ENCODE assay signal across 9 cellular contexts in the genomic region with DNA sequence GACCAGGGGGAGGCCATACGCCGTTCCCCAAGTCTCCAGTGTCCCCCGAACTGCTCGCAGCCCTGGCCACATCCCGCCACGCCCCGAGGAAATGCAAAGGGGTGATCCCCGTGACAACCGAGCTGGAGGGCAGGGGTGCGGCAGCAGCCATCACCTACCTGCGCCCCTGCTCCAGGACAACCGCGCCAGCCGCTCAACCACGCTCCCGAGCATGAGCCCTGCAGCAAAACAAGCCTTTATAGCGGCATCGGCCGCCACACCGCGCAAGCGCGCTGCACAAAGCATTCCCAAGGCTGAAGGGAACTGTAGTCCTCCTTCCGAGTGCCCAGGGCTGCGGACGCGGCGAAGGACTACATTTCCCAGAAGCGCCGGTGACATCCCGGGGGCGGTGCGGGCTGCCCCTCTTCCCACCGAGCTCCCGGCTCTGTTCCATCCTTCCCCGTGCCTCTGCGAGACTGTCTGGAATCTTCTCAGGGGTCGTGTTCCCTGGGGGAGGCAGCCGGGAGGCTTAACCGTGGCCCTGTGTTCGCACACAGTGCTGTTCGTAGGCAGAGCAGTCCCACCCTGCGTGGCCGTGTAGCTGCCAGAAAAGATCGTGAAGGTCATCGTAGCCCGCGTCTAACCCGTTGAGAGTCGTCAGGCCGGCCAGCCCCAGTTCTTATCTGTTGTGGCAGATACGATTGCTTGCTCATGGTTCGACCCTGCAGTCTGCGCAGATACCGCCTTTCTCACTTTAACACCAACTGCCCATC. TPM values are rescaled to one million over a fixed set of nuclear protein-coding genes. Genes with fewer than 3 reads are reported as not detected.
A peak's percentile ranks its signal among the peaks of the same experiment; 100 is the strongest.
DNase-seq lines count a peak whose midpoint lies in the region; ATAC-seq, FAIRE-seq and TF ChIP-seq lines count a peak whose summit lies in the region.
"Had no signal": no experiment of that assay in that cellular context is flagged by ENCODE, and none has a peak within 500 bp of the region (broad histone marks: within the 10 kb centered on the region; RNA-seq: fewer than 3 reads in every experiment).

TSS of gene ABCC5 (minus strand) at position 213 of the 752 bp plus-strand sequence. CDS start 3,492 bp downstream, outside the sequence.

- peak within 1 kb of the TSS; percentile 86 for H3K27ac Mint-ChIP-seq in central memory CD8-positive, alpha-beta T cell (ENCODE audit: low read depth)

- peak; percentile 98 for ATAC-seq in HG03196 (IDR thresholded peaks at IDR 0.05; ENCODE audit: unreplicated experiment)
- peak; percentile 92 for ATAC-seq in central memory CD8-positive, alpha-beta T cell (replicated peaks; ENCODE audit: extremely low read depth, poor library complexity, severe bottlenecking)

- H2AFZ ChIP-seq in keratinocyte (ENCODE audit: control insufficient read depth, low read length) = peak within 1 kb of the TSS; percentile 100

- H3K36me3 ChIP-seq in keratinocyte (ENCODE audit: control insufficient read depth in 2 of 2, extremely low read depth in 1 of 2, insufficient read depth in 2 of 2, low read length in 2 of 2) = peaks cover 0 to 3% of the 10 kb centered on the region in 2 experiments

- H3K79me2 ChIP-seq in keratinocyte (ENCODE audit: control insufficient read depth, insufficient read depth, low read length) = peaks cover 23% of the 10 kb centered on the region

- dilution Hi-C loops in keratinocyte (cut with MboI; ENCODE audit: extremely low pct_ligation_motif_present, low sequenced_read_pairs) = no loop called here

- peak within 1 kb of the TSS; percentile 60 for H3K27ac ChIP-seq in keratinocyte (ENCODE audit: control insufficient read depth, insufficient read depth, low read length)

- FAIRE-seq in keratinocyte (lab: Jason Lieb, UNC) = peak; percentile 48
- FAIRE-seq: colon had no signal

- peak within 1 kb of the TSS; percentile 98 for H3K4me2 ChIP-seq in keratinocyte (ENCODE audit: control insufficient read depth, extremely low read depth, insufficient read depth, low read depth, low read length)

- H3K9me3 ChIP-seq in keratinocyte (ENCODE audit: control insufficient read depth, low read depth, low read length) = no peaks in the 10 kb centered on the region

- H3K27me3 Mint-ChIP-seq in central memory CD8-positive, alpha-beta T cell = peaks cover 13% of the 10 kb centered on the region

- peak within 1 kb of the TSS; percentile 89 to 98 (median 95) for H3K4me3 ChIP-seq in keratinocyte (ENCODE audit: control insufficient read depth in 2 of 3, extremely low read depth in 1 of 3, insufficient read depth in 2 of 3, low read depth in 1 of 3, low read length in 3 of 3)

- peaks cover 24% of the 10 kb centered on the region for H3K4me1 Mint-ChIP-seq in central memory CD8-positive, alpha-beta T cell

- no peaks in the 10 kb centered on the region for H3K27me3 ChIP-seq in keratinocyte (ENCODE audit: control insufficient read depth, extremely low read depth, insufficient read depth, low read length)

- no peaks in the 10 kb centered on the region for H3K9me3 Mint-ChIP-seq in central memory CD8-positive, alpha-beta T cell

- in situ Hi-C loops in GM18951 (cut with MboI; ENCODE audit: low sequenced_read_pairs, unreplicated experiment) = loop anchor here (10.0 kb wide), 1 partner anchor 123 kb away; no protein-coding TSS in a partner anchor

- H3K9me1 ChIP-seq in keratinocyte (ENCODE audit: control insufficient read depth, extremely low read depth, insufficient read depth, low read length) = no peaks in the 10 kb centered on the region

- H3K36me3 Mint-ChIP-seq in central memory CD8-positive, alpha-beta T cell (ENCODE audit: insufficient read depth) = peaks cover 18% of the 10 kb centered on the region

- H3K4me3 Mint-ChIP-seq in central memory CD8-positive, alpha-beta T cell = peak within 1 kb of the TSS; percentile 99

- peak; percentile 97 for DNase-seq in AG08396 (ENCODE audit: low spot score)
- DNase-seq in NCI-H226 = peak; percentile 93
- DNase-seq in activated CD4-positive, CD25-positive, alpha-beta regulatory T cell (lab: John Stamatoyannopoulos, UW) = peak; percentile 61 to 72 (median 64)
- DNase-seq in central memory CD8-positive, alpha-beta T cell (ENCODE audit: low spot score in 2 of 2) = peak; percentile 56 to 63
- DNase-seq in keratinocyte (ENCODE audit: low read depth, low spot score) = peak; percentile 57
- peak; percentile 61 to 73 for DNase-seq in stimulated activated CD4-positive, alpha-beta T cell treated with anti-CD3 and anti-CD28 coated beads, Interleukin-15, amount 100 ng/mL, for 1 hour (ENCODE audit: low read depth in 1 of 2, low spot score in 1 of 2)

- peak within 1 kb of the TSS; percentile 75 for H3K9ac ChIP-seq in keratinocyte (ENCODE audit: control insufficient read depth, extremely low read depth, insufficient read depth, low read length)

- no peaks in the 10 kb centered on the region for H4K20me1 ChIP-seq in keratinocyte (ENCODE audit: control insufficient read depth, extremely low read depth, insufficient read depth, low read length)

- TF ChIP-seq POLR2A in GM18951 (IDR thresholded peaks at IDR 0.05; ENCODE audit: extremely low read depth, insufficient read depth, insufficient read length) = peak; percentile 66

- peaks cover 18% of the 10 kb centered on the region for H3K4me1 ChIP-seq in keratinocyte (ENCODE audit: control insufficient read depth, extremely low read depth, insufficient read depth, low read length)

- TF ChIP-seq CTCF in keratinocyte (optimal IDR thresholded peaks at IDR 0.05 in 1 of 3, IDR thresholded peaks at IDR 0.05 in 1 of 3, conservative IDR thresholded peaks at IDR 0.05 in 1 of 3; ENCODE audit: extremely low read depth in 1 of 3, insufficient read depth in 2 of 3, low read length in 3 of 3) = peak in 1 of 3 experiments; percentile 13

RNA-seq across cellular contexts. Expression of gene ABCC5, which starts in this region (rescaled TPM):
- 22.3 to 30.3 TPM (median 28.7 TPM) in 3 replicates for polyA plus RNA-seq in keratinocyte
- polyA plus RNA-seq in keratinocyte (2011; ENCODE audit: low read depth) = 7.7 TPM
- 8.6 and 11.1 TPM in 2 replicates for polyA plus RNA-seq in keratinocyte (2011; cell fraction: cytosol; rRNA removed)
- 118 and 132 TPM in 2 replicates for polyA plus RNA-seq in keratinocyte (2011; cell fraction: nucleus; rRNA removed)
- 7.9 and 14.9 TPM in 2 replicates for polyA plus RNA-seq in keratinocyte (2012; ENCODE audit: low replicate concordance)
- 16.0 to 32.3 TPM (median 22.5 TPM) in 3 replicates for polyA minus RNA-seq in keratinocyte
- polyA minus RNA-seq in keratinocyte (2011; cell fraction: cytosol; rRNA and poly(A)+ RNA removed) = 10.4 TPM
- polyA minus RNA-seq in keratinocyte (2011; cell fraction: nucleus; rRNA and poly(A)+ RNA removed) = 38.1 and 63.4 TPM in 2 replicates

Comparison
In these comparisons a context has a peak if more than half of its experiments do, and no peak if none do; other contexts are left out.
1. Peak in every context shown above with its lines: DNase-seq, ATAC-seq, H3K4me3 ChIP-seq and H3K27ac ChIP-seq.